ENCODE assay signal across 8 cellular contexts in genomic region chr3:39180546-39181346, GRCh38. TPM values are rescaled to one million over a fixed set of nuclear protein-coding genes. Genes with fewer than 3 reads are reported as not detected.
DNase-seq lines count a peak whose midpoint lies in the region; ATAC-seq and TF ChIP-seq lines count a peak whose summit lies in the region.

No MANE protein-coding gene starts in this region.

- DNase-seq in COLO668 (lab: John Stamatoyannopoulos, UW; ENCODE audit: unreplicated experiment) = peak; percentile 95
- peak; percentile 86 for DNase-seq in activated T-cell treated with anti-CD3 and anti-CD28 coated beads for 48 hours (ENCODE audit: low read depth)
- peak; percentile 69 to 80 for DNase-seq in stimulated activated CD8-positive, alpha-beta memory T cell treated with anti-CD3 and anti-CD28 coated beads, Interleukin-4, amount 100 ng/mL, for 4 hours (ENCODE audit: low read depth in 2 of 2, low spot score in 1 of 2)

- H3K4me3 ChIP-seq in HUES48 (ENCODE audit: low read depth, low read length) (peak overlapping the region; percentile 69), OCI-LY1 (ENCODE audit: low read depth, low read length, poor library complexity, severe bottlenecking) (peak overlapping the region; percentile 57), esophagus (ENCODE audit: low read depth in 1 of 2, low read length in 2 of 2) (peak overlapping the region; percentile 27 to 28), mucosa of stomach (ENCODE audit: low read length) (peak overlapping the region; percentile 11)

- H3K36me3 ChIP-seq in HUES48 (ENCODE audit: control insufficient read depth, insufficient read depth, low read length) = no peaks in the 10 kb centered on the region
- H3K36me3 ChIP-seq in OCI-LY1 (ENCODE audit: insufficient read depth, low read length) = no peaks in the 10 kb centered on the region
- no peaks in the 10 kb centered on the region for H3K36me3 ChIP-seq in esophagus (ENCODE audit: control insufficient read depth in 2 of 2, insufficient read depth in 2 of 2, low read length in 1 of 2)
- H3K36me3 ChIP-seq in mucosa of stomach (ENCODE audit: control insufficient read depth, insufficient read depth, low read length) = no peaks in the 10 kb centered on the region

- H2AFZ ChIP-seq in OCI-LY1 (ENCODE audit: low read length) = no peak overlapping the region

- H3K9me3 ChIP-seq in HUES48 (ENCODE audit: control insufficient read depth, insufficient read depth, low read length) (no peaks in the 10 kb centered on the region), OCI-LY1 (ENCODE audit: low read length) (no peaks in the 10 kb centered on the region), esophagus (ENCODE audit: control insufficient read depth in 2 of 2, insufficient read depth in 1 of 2, low read depth in 1 of 2, low read length in 1 of 2) (no peaks in the 10 kb centered on the region), mucosa of stomach (ENCODE audit: control insufficient read depth, low read length) (no peaks in the 10 kb centered on the region)

- no peaks in the 10 kb centered on the region for H3K9me2 ChIP-seq in OCI-LY1 (ENCODE audit: low read depth, low read length)

- no peak for TF ChIP-seq CTCF in OCI-LY1 (IDR thresholded peaks at IDR 0.05; ENCODE audit: low read length)

- no peaks in the 10 kb centered on the region for H4K20me1 ChIP-seq in OCI-LY1 (ENCODE audit: insufficient read depth, low read length)

- H3K79me2 ChIP-seq in OCI-LY1 (ENCODE audit: insufficient read depth, low read length) = no peaks in the 10 kb centered on the region

- peak; percentile 89 for ATAC-seq in GM21423 (IDR thresholded peaks at IDR 0.05; ENCODE audit: unreplicated experiment)

- H3K9ac ChIP-seq in HUES48 (ENCODE audit: low read depth, low read length) (no peak overlapping the region), OCI-LY1 (ENCODE audit: low read length) (peak overlapping the region; percentile 11; the same call in 1 of the 2 replicates), mucosa of stomach (ENCODE audit: low read length) (peak overlapping the region; percentile 51)

- 0 out of 2 replicates have a peak, but pooled peaks cover 5% of the 10 kb centered on the region for H3F3A ChIP-seq in OCI-LY1 (ENCODE audit: insufficient read depth, low read length)

- H3K4me1 ChIP-seq in HUES48 (ENCODE audit: control insufficient read depth, insufficient read depth, low read length) (peaks cover 20% of the 10 kb centered on the region), OCI-LY1 (ENCODE audit: insufficient read depth, low read length, severe bottlenecking) (peaks cover 25% of the 10 kb centered on the region), esophagus (ENCODE audit: control insufficient read depth in 2 of 2, insufficient read depth in 2 of 2, low read length in 1 of 2) (peaks cover 0 to 9% of the 10 kb centered on the region in 2 donors), mucosa of stomach (ENCODE audit: control insufficient read depth, insufficient read depth, low read length) (peaks cover 42% of the 10 kb centered on the region)

- H3K27me3 ChIP-seq in HUES48 (ENCODE audit: control insufficient read depth, insufficient read depth, low read length) = peaks cover 20% of the 10 kb centered on the region
- H3K27me3 ChIP-seq in OCI-LY1 (ENCODE audit: insufficient read depth, low read length) = no peaks in the 10 kb centered on the region
- no peaks in the 10 kb centered on the region for H3K27me3 ChIP-seq in esophagus (ENCODE audit: control insufficient read depth in 1 of 2, insufficient read depth in 2 of 2, low read length in 2 of 2)
- H3K27me3 ChIP-seq in mucosa of stomach (ENCODE audit: control insufficient read depth, insufficient read depth, low read length) = no peaks in the 10 kb centered on the region

- peak overlapping the region; percentile 75 for H3K4me2 ChIP-seq in OCI-LY1 (ENCODE audit: low read length)

- H3K27ac ChIP-seq in HUES48 (ENCODE audit: low read depth, low read length) = no peak overlapping the region
- H3K27ac ChIP-seq in OCI-LY1 (ENCODE audit: low read depth, low read length, poor library complexity, severe bottlenecking) = peak overlapping the region; percentile 29
- H3K27ac ChIP-seq in esophagus (ENCODE audit: low read depth in 2 of 2, low read length in 1 of 2) = peak overlapping the region; percentile 72 to 78

- 2 to 4% methylated on average over 44 to 64 of the region's 64 CpGs for WGBS in esophagus, 2 donors

RNA-seq across cellular contexts. Expression of gene XIRP1, which starts 11.6 kb away (rescaled TPM):
- polyA plus RNA-seq in esophagus = under 1 TPM; 0.07 to 0.10 TPM

RNA-seq across cellular contexts. Expression of gene CSRNP1, which starts 27.4 kb away (rescaled TPM):
- polyA plus RNA-seq in esophagus = 10 to 100 TPM; 16.8 to 21.4 TPM

Comparison
In these comparisons a context has a peak if more than half of its experiments do, and no peak if none do; other contexts are left out.
1. H3K4me3 ChIP-seq: peak in every context shown above with its lines; median percentile 69 in HUES48; 57 in OCI-LY1; 28 in esophagus; 11 in mucosa of stomach.